In the genomic region with DNA sequence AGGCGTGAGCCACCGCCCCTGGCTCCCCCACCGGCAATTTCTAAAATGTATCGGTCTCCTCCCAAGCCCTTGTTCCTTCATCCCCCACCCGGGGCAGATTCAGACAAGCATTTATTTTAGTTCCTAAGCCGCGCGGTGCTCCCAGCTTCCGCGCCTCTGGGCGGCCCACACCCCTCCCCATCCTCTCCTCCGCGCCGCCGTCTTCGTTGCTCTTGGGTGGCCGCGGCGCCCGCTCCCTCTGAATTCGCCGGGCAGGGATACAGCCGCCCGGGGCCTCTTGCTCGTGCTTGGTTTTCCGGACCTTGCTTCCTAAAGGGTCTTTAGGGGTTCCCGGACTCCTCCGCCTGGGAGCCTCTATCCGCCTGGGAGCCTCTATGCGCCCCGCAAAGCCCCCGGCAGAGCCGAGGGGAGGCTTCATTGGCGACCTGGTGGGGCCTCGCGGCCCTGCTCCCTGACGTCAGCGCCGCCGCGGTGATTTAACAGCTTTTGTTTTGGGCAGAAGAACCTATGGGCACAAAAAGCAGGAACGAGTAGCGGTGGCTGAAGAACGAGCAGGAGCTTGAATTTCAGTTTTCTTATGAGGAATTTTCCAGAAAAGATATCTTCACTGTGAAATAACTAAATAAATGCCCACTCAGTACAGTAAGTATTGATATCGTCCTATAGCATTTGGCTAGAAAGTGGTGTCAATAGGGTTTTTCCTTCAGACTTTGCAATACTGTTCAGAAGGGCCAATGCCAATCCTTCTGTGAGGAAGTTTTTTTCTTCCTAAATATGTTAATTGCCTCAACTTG, we compare ENCODE assay signal across 8 cellular contexts. TPM values are rescaled to one million over a fixed set of nuclear protein-coding genes. Genes with fewer than 3 reads are reported as not detected.
DNase-seq lines count a peak whose midpoint lies in the region; ATAC-seq, FAIRE-seq and TF ChIP-seq lines count a peak whose summit lies in the region.

No MANE protein-coding gene starts in this region.

- peak overlapping the region; percentile 35 to 76 for H3K4me2 ChIP-seq in H1 (ENCODE audit: insufficient read depth in 1 of 2, low read depth in 2 of 2, low read length in 2 of 2)
- peak overlapping the region; percentile 72 for H3K4me2 ChIP-seq in mesenchymal stem cell (ENCODE audit: low read length, poor library complexity, severe bottlenecking)

- H3K4me1 ChIP-seq in H1 (replicated peaks in 1 of 4; ENCODE audit: control insufficient read depth in 3 of 4, insufficient read depth in 4 of 4, low read length in 3 of 4): peaks cover 0 to 2% (median 0%) of the 10 kb centered on the region in 4 experiments; a peak in 1 of 7 replicates
- no peaks in the 10 kb centered on the region for H3K4me1 ChIP-seq in mesenchymal stem cell (ENCODE audit: control insufficient read depth, insufficient read depth, low read depth, low read length)

- no peak overlapping the region for H3K14ac ChIP-seq in H1 (ENCODE audit: insufficient read length)
- peak overlapping the region in 1 of 2 experiments; percentile 55 for H3K14ac ChIP-seq in mesenchymal stem cell (ENCODE audit: low read length in 2 of 2)

- TF ChIP-seq EP300 in H1 (IDR thresholded peaks at IDR 0.05; ENCODE audit: borderline replicate concordance in 1 of 2, low read depth in 2 of 2, low read length in 2 of 2): no peak

- H3K4me3 ChIP-seq in H1 (ENCODE audit: extremely low read depth in 1 of 4, insufficient read depth in 2 of 4, low read depth in 3 of 4, low read length in 4 of 4) (peak overlapping the region; percentile 42 to 75 (median 62)), mesenchymal stem cell (ENCODE audit: insufficient read depth in 1 of 2, low read depth in 1 of 2, low read length in 2 of 2) (peak overlapping the region; percentile 68 to 84)

- H2AFZ ChIP-seq in H1 (ENCODE audit: low read length) (peak overlapping the region; percentile 45), mesenchymal stem cell (ENCODE audit: low read depth, low read length) (peak overlapping the region; percentile 14)

- no peak overlapping the region for H2BK15ac ChIP-seq in H1 (ENCODE audit: low read length)
- H2BK15ac ChIP-seq in mesenchymal stem cell (ENCODE audit: low read depth, poor library complexity, severe bottlenecking): peak overlapping the region; percentile 100

- TF ChIP-seq POLR2A in H1 (IDR thresholded peaks at IDR 0.05; ENCODE audit: control extremely low read depth in 1 of 2, low read depth in 2 of 2, low read length in 2 of 2): peak; percentile 46 to 85

- H3K9me3 ChIP-seq in H1 (ENCODE audit: insufficient read depth in 2 of 2, low read depth in 1 of 2, low read length in 1 of 2) (no peaks in the 10 kb centered on the region), mesenchymal stem cell (ENCODE audit: control insufficient read depth, low read length) (no peaks in the 10 kb centered on the region)

- H2AK5ac ChIP-seq in H1 (ENCODE audit: low read depth, low read length) (no peak overlapping the region), mesenchymal stem cell (ENCODE audit: low read length, severe bottlenecking) (no peak overlapping the region)

- no peak for TF ChIP-seq CTCF in H1 (IDR thresholded peaks at IDR 0.05; ENCODE audit: control extremely low read depth in 1 of 3, insufficient read depth in 1 of 3, low read depth in 1 of 3, low read length in 3 of 3)

- H4K20me1 ChIP-seq in H1 (replicated peaks in 1 of 2; ENCODE audit: control insufficient read depth in 1 of 2, insufficient read depth in 2 of 2, low read length in 2 of 2): no peaks in the 10 kb centered on the region

- CTCF ChIA-PET in H1 (lab: Charles Lee; ENCODE audit: partially characterized antibody): interaction anchor here (0.9 to 7.9 kb wide), 38 partner anchors 9 to 507 kb away, joined by 3 to 64 read pairs (median 4); a partner anchor contains a TSS

- H2BK5ac ChIP-seq in H1 (ENCODE audit: low read depth, low read length): peak overlapping the region; percentile 32; the same call in 1 of the 2 replicates
- peak overlapping the region; percentile 94 for H2BK5ac ChIP-seq in mesenchymal stem cell (ENCODE audit: low read depth, low read length, poor library complexity, severe bottlenecking)

- no peak for FAIRE-seq in H1 (lab: Jason Lieb, UNC)

- TF ChIP-seq RAD21 in H1 (IDR thresholded peaks at IDR 0.05 in 1 of 2, conservative IDR thresholded peaks at IDR 0.05 in 1 of 2; ENCODE audit: low read depth in 2 of 2, low read length in 2 of 2): no peak

- peak overlapping the region; percentile 81 for H4K5ac ChIP-seq in H1 (ENCODE audit: insufficient read length, low read depth, low read length)

- H2BK12ac ChIP-seq in H1 (ENCODE audit: low read depth, low read length): no peak overlapping the region
- H2BK12ac ChIP-seq in mesenchymal stem cell (ENCODE audit: low read length in 2 of 2): no peak overlapping the region

- H3K79me1 ChIP-seq in H1 (ENCODE audit: low read depth, low read length) (no peaks in the 10 kb centered on the region), mesenchymal stem cell (replicated peaks; ENCODE audit: low read length, poor library complexity, severe bottlenecking) (peaks cover 16% of the 10 kb centered on the region)

- peak; percentile 65 for ATAC-seq in GM19372 (IDR thresholded peaks at IDR 0.05; ENCODE audit: low read depth, unreplicated experiment)
- ATAC-seq in HG03520 (IDR thresholded peaks at IDR 0.05; ENCODE audit: unreplicated experiment): peak; percentile 71

- H2BK120ac ChIP-seq in H1 (replicated peaks; ENCODE audit: low read depth, low read length): no peak overlapping the region
- peak overlapping the region; percentile 99 for H2BK120ac ChIP-seq in mesenchymal stem cell (ENCODE audit: low read depth, low read length)

- peak overlapping the region; percentile 72 for H3K27ac ChIP-seq in H1 (ENCODE audit: low read depth, low read length)
- H3K27ac ChIP-seq in mesenchymal stem cell (ENCODE audit: low read length, poor library complexity, severe bottlenecking): peak overlapping the region; percentile 96

- H3K18ac ChIP-seq in H1 (ENCODE audit: extremely low read depth, low read length) (peak overlapping the region; percentile 73; the same call in 1 of the 2 replicates), mesenchymal stem cell (ENCODE audit: low read depth in 1 of 2, low read length in 2 of 2) (peak overlapping the region; percentile 82 to 94)

- DNase-seq in CD1c-positive myeloid dendritic cell (ENCODE audit: extremely low spot score) (peak; percentile 77), NCI-H748 treated with DMSO at 0.1 percent for 48 hours (lab: John Stamatoyannopoulos, UW) (peak; percentile 70), H1 (ENCODE audit: low read depth in 1 of 2, low spot score in 2 of 2) (peak; percentile 59 to 87), mesenchymal stem cell (peak; percentile 84)
- peak; percentile 39 to 53 for DNase-seq in activated CD8-positive, alpha-beta memory T cell treated with anti-CD3 and anti-CD28 coated beads for 4 hours (ENCODE audit: low read depth in 2 of 2)
- peak; percentile 45 for DNase-seq in stimulated activated CD8-positive, alpha-beta memory T cell treated with anti-CD3 and anti-CD28 coated beads, Interleukin-12 subunit alpha, Interleukin-12 subunit beta, amount 100 ng/mL, for 24 hours (ENCODE audit: extremely low read depth)

- no peaks in the 10 kb centered on the region for H3K79me2 ChIP-seq in H1 (ENCODE audit: control insufficient read depth in 1 of 2, insufficient read depth in 2 of 2, low read length in 2 of 2)

- WGBS in H1 (ENCODE audit: extremely low coverage in 1 of 2, insufficient coverage in 1 of 2, insufficient read length in 1 of 2, insufficient replicate concordance in 2 of 2, low coverage in 1 of 2, low lambda C conversion rate in 2 of 2, missing lambda C conversion rate in 1 of 2), 2 experiments: 3% methylated on average over 45 of the region's 45 CpGs; no CpG with 5 or more reads in 1 of the 2 experiments
- under 1% methylated on average over 41 of the region's 45 CpGs for WGBS in mesenchymal stem cell

- H4K91ac ChIP-seq in H1 (replicated peaks; ENCODE audit: insufficient read length, low read length) (peak overlapping the region; percentile 62), mesenchymal stem cell (ENCODE audit: low read length) (peak overlapping the region; percentile 68)

- H3K27me3 ChIP-seq in H1 (replicated peaks in 1 of 4; ENCODE audit: control insufficient read depth in 3 of 4, extremely low read depth in 1 of 4, insufficient read depth in 3 of 4, low read length in 3 of 4) (no peaks in the 10 kb centered on the region), mesenchymal stem cell (ENCODE audit: control insufficient read depth in 1 of 2, insufficient read depth in 1 of 2, low read length in 2 of 2) (no peaks in the 10 kb centered on the region)

- H2BK20ac ChIP-seq in H1 (ENCODE audit: low read length): no peak overlapping the region

- no peak overlapping the region for H3K56ac ChIP-seq in H1 (replicated peaks; ENCODE audit: insufficient read length, low read depth, low read length)

- H3K23ac ChIP-seq in H1 (ENCODE audit: insufficient read length): no peak overlapping the region
- no peak overlapping the region for H3K23ac ChIP-seq in mesenchymal stem cell (ENCODE audit: low read length in 2 of 2)

- H3K4ac ChIP-seq in H1 (replicated peaks; ENCODE audit: insufficient read length, low read depth, low read length) (no peak overlapping the region), mesenchymal stem cell (ENCODE audit: low read depth in 1 of 2, low read length in 2 of 2) (peak overlapping the region; percentile 35 to 91)

- POLR2A ChIA-PET in H1 (lab: Charles Lee; ENCODE audit: partially characterized antibody): interaction anchor here (0.6 to 3.2 kb wide), 15 partner anchors 8 to 631 kb away, joined by 3 to 30 read pairs (median 3); a partner anchor contains a TSS

- H3K9ac ChIP-seq in H1 (replicated peaks in 1 of 4; ENCODE audit: extremely low read depth in 1 of 4, low read depth in 3 of 4, low read length in 3 of 4) (peak overlapping the region in 3 of 4 experiments; percentile 70 to 82 (median 74); a peak in 6 of 7 replicates), mesenchymal stem cell (ENCODE audit: low read length) (peak overlapping the region; percentile 98)

- no peaks in the 10 kb centered on the region for H3K36me3 ChIP-seq in H1 (ENCODE audit: control insufficient read depth in 2 of 4, insufficient read depth in 4 of 4, low read length in 3 of 4)
- H3K36me3 ChIP-seq in mesenchymal stem cell (ENCODE audit: control insufficient read depth in 1 of 2, insufficient read depth in 2 of 2, low read depth in 1 of 2, low read length in 2 of 2): no peaks in the 10 kb centered on the region

- no peaks in the 10 kb centered on the region; the same call in 1 of the 2 replicates for H3K23me2 ChIP-seq in H1 (ENCODE audit: low read depth, low read length)

- H4K8ac ChIP-seq in H1 (ENCODE audit: extremely low read depth, insufficient read depth, low read length) (peak overlapping the region; percentile 93; the same call in 1 of the 2 replicates), mesenchymal stem cell (ENCODE audit: low read length) (peak overlapping the region; percentile 94)

RNA-seq across cellular contexts. Expression of a gene that starts 37.3 kb away (rescaled TPM):
- total RNA-seq in H1 (2021; fragmentation: NEBNext Ultra II Directional; extraction: Animal tissue kit (Norgen Biotek cat#: 25700)): 55.3 and 60.4 TPM in 2 replicates
- 25.4 and 36.1 TPM in 2 replicates for polyA plus RNA-seq in H1 (2011; rRNA removed)
- 32.7 TPM for polyA plus RNA-seq in H1 (2011; cell fraction: cytosol; rRNA removed)
- 37.3 TPM for polyA plus RNA-seq in H1 (2011; cell fraction: nucleus; rRNA removed)
- polyA plus RNA-seq in H1 (2012, experiment 1 of 2): 39.5 to 51.6 TPM (median 45.8 TPM) in 4 replicates
- 13.5 TPM for polyA plus RNA-seq in H1 (2012, experiment 2 of 2)
- 41.2 TPM for polyA plus RNA-seq in H1 (2013, experiment 1 of 2)
- 39.3 TPM for polyA plus RNA-seq in H1 (2013, experiment 2 of 2)
- 34.8 and 35.2 TPM in 2 replicates for polyA minus RNA-seq in H1 (2011; rRNA and poly(A)+ RNA removed)
- polyA minus RNA-seq in H1 (2011; cell fraction: cytosol; rRNA and poly(A)+ RNA removed): 61.7 TPM
- polyA minus RNA-seq in H1 (2011; cell fraction: nucleus; rRNA and poly(A)+ RNA removed): 99.6 TPM
- 33.7 TPM for polyA plus RNA-seq in mesenchymal stem cell (2013, experiment 1 of 2)
- 33.9 TPM for polyA plus RNA-seq in mesenchymal stem cell (2013, experiment 2 of 2)

RNA-seq across cellular contexts. Expression of a gene that starts 37.5 kb away (rescaled TPM):
- 2.3 and 2.4 TPM in 2 replicates for total RNA-seq in H1 (2021; fragmentation: NEBNext Ultra II Directional; extraction: Animal tissue kit (Norgen Biotek cat#: 25700))
- 1.8 and 2.8 TPM in 2 replicates for polyA plus RNA-seq in H1 (2011; rRNA removed)
- polyA plus RNA-seq in H1 (2011; cell fraction: cytosol; rRNA removed): 3.6 TPM
- polyA plus RNA-seq in H1 (2011; cell fraction: nucleus; rRNA removed): 2.2 TPM
- 2.3 to 3.3 TPM (median 3.0 TPM) in 4 replicates for polyA plus RNA-seq in H1 (2012, experiment 1 of 2)
- 0.34 TPM for polyA plus RNA-seq in H1 (2012, experiment 2 of 2)
- 3.7 TPM for polyA plus RNA-seq in H1 (2013, experiment 1 of 2)
- polyA plus RNA-seq in H1 (2013, experiment 2 of 2): 2.6 TPM
- polyA minus RNA-seq in H1 (2011; rRNA and poly(A)+ RNA removed): 1.0 and 4.0 TPM in 2 replicates
- 3.6 TPM for polyA minus RNA-seq in H1 (2011; cell fraction: cytosol; rRNA and poly(A)+ RNA removed)
- polyA minus RNA-seq in H1 (2011; cell fraction: nucleus; rRNA and poly(A)+ RNA removed): 4.8 TPM
- 1.8 TPM for polyA plus RNA-seq in mesenchymal stem cell (2013, experiment 1 of 2)
- polyA plus RNA-seq in mesenchymal stem cell (2013, experiment 2 of 2): 1.6 TPM

Comparison
In these comparisons a context has a peak if more than half of its experiments do, and no peak if none do; other contexts are left out.
1. Peak in every context shown above with its lines: DNase-seq, ATAC-seq, H3K4me3 ChIP-seq and H3K27ac ChIP-seq.